Comparison of ENCODE assay signal across 17 cellular contexts in the genomic region with DNA sequence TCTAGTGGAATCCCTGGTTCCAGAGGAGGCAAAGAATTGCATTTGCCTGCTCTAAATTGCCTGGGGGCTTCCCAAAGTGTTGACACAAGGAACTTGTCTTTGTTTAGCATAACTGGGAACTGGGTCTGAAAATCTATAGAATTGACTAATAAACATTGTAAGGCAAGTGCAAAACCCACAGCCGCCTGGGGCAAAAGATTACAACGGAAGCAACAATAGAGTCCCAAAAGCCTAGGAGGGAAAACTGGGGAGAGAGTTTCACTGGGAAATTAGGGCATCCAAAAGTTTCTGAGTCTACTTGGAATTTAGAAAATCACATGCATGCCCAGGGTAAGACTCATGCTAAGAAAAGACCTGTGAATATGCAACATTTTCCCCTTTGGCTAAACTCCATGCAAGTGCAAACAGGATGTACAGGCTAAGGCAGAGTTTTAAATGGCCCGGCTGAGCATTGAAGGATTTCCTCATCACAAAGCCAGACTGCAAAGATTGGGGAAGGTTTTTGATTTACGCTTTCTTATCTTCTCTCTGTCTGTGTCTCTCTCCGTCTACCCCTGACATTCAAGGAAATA.
"Had no signal": no experiment of that assay in that cellular context is flagged by ENCODE, and none has a peak within 500 bp of the region (broad histone marks: within the 10 kb centered on the region; RNA-seq: fewer than 3 reads in every experiment).

No MANE protein-coding gene starts in this region.

- DNase-seq: activated CD4-positive, alpha-beta T cell treated with anti-CD3 and anti-CD28 coated beads, Interleukin-2, amount 50 U/mL, for 1 hour; activated CD4-positive, CD25-positive, alpha-beta regulatory T cell; activated effector memory CD4-positive, alpha-beta T cell treated with anti-CD3 and anti-CD28 coated beads, Interleukin-2, amount 50 U/mL, for 16 hours; activated T-cell treated with anti-CD3 and anti-CD28 coated beads, Interleukin-2, amount 50 U/mL, for 1 hour; amniotic stem cell; dermis blood vessel endothelial cell; erythroblast; glutamatergic neuron; left lung; pancreas; stimulated activated CD4-positive, alpha-beta T cell treated with anti-CD3 and anti-CD28 coated beads, Interleukin-4, amount 100 ng/mL, for 1 hour; stimulated activated naive CD8-positive, alpha-beta T cell treated with anti-CD3 and anti-CD28 coated beads, Interleukin-15, amount 100 ng/mL, for 72 hours; testis had no signal

- H3K4me3 ChIP-seq: left lung, pancreas, testis had no signal

- H3K27ac ChIP-seq: left lung, pancreas, testis had no signal

- H3K27me3 ChIP-seq: left lung, pancreas, testis had no signal

- H3K4me3 Mint-ChIP-seq: brain; neural crest cell; stimulated activated naive CD8-positive, alpha-beta T cell treated with anti-CD3 and anti-CD28 coated beads, Interleukin-15, amount 100 ng/mL, for 72 hours; T-helper 1 cell treated with Interleukin-12 subunit alpha and Interleukin-12 subunit beta and Interleukin-4 antibody, amounts not matched to agents 30 μg/mL and 1 μg/mL, for 36 hours had no signal

- H3K36me3 Mint-ChIP-seq: brain had no signal

- H3K36me3 ChIP-seq: left lung, pancreas had no signal

- H3K9me3 ChIP-seq: left lung, pancreas, testis had no signal

- H3K27ac Mint-ChIP-seq: activated naive CD4-positive, alpha-beta T cell treated with anti-CD3 and anti-CD28 coated beads, Interleukin-2, amount 50 U/mL, for 72 hours; brain; stimulated activated naive CD8-positive, alpha-beta T cell treated with anti-CD3 and anti-CD28 coated beads, Interleukin-15, amount 100 ng/mL, for 72 hours; T-helper 1 cell treated with Interleukin-12 subunit alpha and Interleukin-12 subunit beta and Interleukin-4 antibody, amounts not matched to agents 30 μg/mL and 1 μg/mL, for 36 hours had no signal

- H3K4me1 Mint-ChIP-seq: brain; stimulated activated naive CD8-positive, alpha-beta T cell treated with anti-CD3 and anti-CD28 coated beads, Interleukin-15, amount 100 ng/mL, for 72 hours had no signal

- H3K27me3 Mint-ChIP-seq: stimulated activated naive CD8-positive, alpha-beta T cell treated with anti-CD3 and anti-CD28 coated beads, Interleukin-15, amount 100 ng/mL, for 72 hours had no signal

- FAIRE-seq: pancreas had no signal

- ATAC-seq: activated naive CD4-positive, alpha-beta T cell treated with anti-CD3 and anti-CD28 coated beads, Interleukin-2, amount 50 U/mL, for 72 hours; left lung; pancreas; stimulated activated naive CD8-positive, alpha-beta T cell treated with anti-CD3 and anti-CD28 coated beads, Interleukin-15, amount 100 ng/mL, for 72 hours had no signal

- H3K4me1 ChIP-seq: left lung, pancreas, testis had no signal
